ENCODE assay signal across 16 cellular contexts in genomic region chr21:21664871-21665270, GRCh38.
A peak's percentile ranks its signal among the peaks of the same experiment; 100 is the strongest.
DNase-seq lines count a peak whose midpoint lies in the region; ATAC-seq, FAIRE-seq and TF ChIP-seq lines count a peak whose summit lies in the region.
"Had no signal": no experiment of that assay in that cellular context is flagged by ENCODE, and none has a peak within 500 bp of the region (broad histone marks: within the 10 kb centered on the region; RNA-seq: fewer than 3 reads in every experiment).

No MANE protein-coding gene starts in this region.

- H2BK20ac ChIP-seq in IMR-90 (ENCODE audit: low read depth, low read length): no peak overlapping the region

- peak; percentile 4 for FAIRE-seq in endometrium (lab: Jason Lieb, UNC)
- FAIRE-seq: GM12878 had no signal

- no peaks in the 10 kb centered on the region for H3K4me1 ChIP-seq in IMR-90 (ENCODE audit: control insufficient read depth, insufficient read depth, low read length)
- no peaks in the 10 kb centered on the region for H3K4me1 ChIP-seq in trophoblast cell (ENCODE audit: control insufficient read depth in 1 of 2, insufficient read depth in 2 of 2, low read length in 2 of 2)
- H3K4me1 ChIP-seq: HAP-1 had no signal

- no peak overlapping the region for H4K5ac ChIP-seq in IMR-90 (ENCODE audit: low read depth, low read length)

- H2AK5ac ChIP-seq in IMR-90 (ENCODE audit: low read depth, low read length) (no peak overlapping the region), trophoblast cell (ENCODE audit: low read length) (no peak overlapping the region)

- intact Hi-C loops in IMR-90 (cut with micrococcal nuclease): no loop called here

- H3K27ac ChIP-seq in IMR-90 (ENCODE audit: insufficient read depth, low read length) (no peak overlapping the region), trophoblast cell (ENCODE audit: low read depth, low read length) (no peak overlapping the region)

- TF ChIP-seq POLR2A in IMR-90 (IDR thresholded peaks at IDR 0.05; ENCODE audit: low read depth, low read length): no peak

- H3K23ac ChIP-seq in IMR-90 (ENCODE audit: low read depth, low read length): no peak overlapping the region
- H3K23ac ChIP-seq in trophoblast cell (ENCODE audit: low read length): no peak overlapping the region

- H3K36me3 ChIP-seq in IMR-90 (ENCODE audit: control insufficient read depth, insufficient read depth, low read length) (no peaks in the 10 kb centered on the region), trophoblast cell (ENCODE audit: control insufficient read depth in 1 of 2, insufficient read depth in 2 of 2, low read length in 2 of 2) (no peaks in the 10 kb centered on the region)
- H3K36me3 ChIP-seq: HAP-1 had no signal

- in situ Hi-C loops in IMR-90 (cut with MboI; ENCODE audit: low sequenced_read_pairs): no loop called here
- in situ Hi-C loops in GM13976 (cut with MboI; ENCODE audit: low sequenced_read_pairs, unreplicated experiment): no loop called here

- H3K9me1 ChIP-seq in IMR-90 (ENCODE audit: insufficient read depth, low read length): no peaks in the 10 kb centered on the region

- DNase-seq in IMR-90 (peak; percentile 59), foreskin fibroblast (peak; percentile 5 to 9), skeletal muscle cell (ENCODE audit: low read depth) (peak; percentile 8), trophoblast cell (no peak), H4 (ENCODE audit: low spot score) (no peak), GM13976 (ENCODE audit: low spot score) (no peak)
- no peak for DNase-seq in activated CD4-positive, CD25-positive, alpha-beta regulatory T cell treated with anti-CD3 and anti-CD28 coated beads, Interleukin-2, amount 50 U/mL, for 72 hours
- DNase-seq: ACHN; C1 segment of cervical spinal cord; Calu3; CD4-positive, alpha-beta T cell; DMS 273 treated with DMSO at 0.1 percent for 48 hours; GOT3 had no signal

- H4K20me1 ChIP-seq in IMR-90 (ENCODE audit: insufficient read depth, low read length): no peaks in the 10 kb centered on the region

- no TSS peak for BruUV-seq in IMR-90 (replicated peaks; lab: Mats Ljungman, UMichigan)

- CTCF ChIA-PET in IMR-90 (lab: Yijun Ruan, JAX): no interaction called here

- WGBS in IMR-90 (ENCODE audit: extremely low coverage in 2 of 2, insufficient read length in 1 of 2), 2 experiments: no CpG with 5 or more reads among the region's 5 CpGs
- WGBS in trophoblast cell (ENCODE audit: extremely low coverage, insufficient coverage, insufficient read length): no CpG with 5 or more reads among the region's 5 CpGs

- no peak overlapping the region for H3K56ac ChIP-seq in IMR-90 (ENCODE audit: extremely low read depth, insufficient read depth, low read length)

- H3K9ac ChIP-seq in IMR-90 (ENCODE audit: low read depth, low read length) (no peak overlapping the region), trophoblast cell (ENCODE audit: low read length) (no peak overlapping the region)

- no peaks in the 10 kb centered on the region for H3K27me3 ChIP-seq in IMR-90 (ENCODE audit: control insufficient read depth, insufficient read depth, low read length)
- no peaks in the 10 kb centered on the region for H3K27me3 ChIP-seq in trophoblast cell (ENCODE audit: insufficient read depth, low read length)

- no peaks in the 10 kb centered on the region for H3K79me2 ChIP-seq in trophoblast cell (ENCODE audit: control insufficient read depth, insufficient read depth, low read length, poor library complexity)

- TF ChIP-seq CTCF in IMR-90 (conservative IDR thresholded peaks at IDR 0.05; ENCODE audit: low read depth, low read length) (no peak), foreskin fibroblast (IDR thresholded peaks at IDR 0.05; ENCODE audit: low read depth, low read length) (no peak), GM13976 (IDR thresholded peaks at IDR 0.05; ENCODE audit: borderline replicate concordance, control extremely low read depth, extremely low read depth, insufficient read depth, missing control alignments) (no peak)

- no peak for TF ChIP-seq RAD21 in IMR-90 (IDR thresholded peaks at IDR 0.05; ENCODE audit: low read length)

- no peak overlapping the region for H4K91ac ChIP-seq in IMR-90 (ENCODE audit: insufficient read depth, low read depth, low read length)
- no peak overlapping the region for H4K91ac ChIP-seq in trophoblast cell (ENCODE audit: low read depth, low read length)

- H2BK5ac ChIP-seq in IMR-90 (ENCODE audit: low read depth, low read length, poor library complexity, severe bottlenecking) (no peak overlapping the region), trophoblast cell (ENCODE audit: low read depth, low read length, poor library complexity) (no peak overlapping the region)

- H3K18ac ChIP-seq in IMR-90 (ENCODE audit: low read depth, low read length) (no peak overlapping the region), trophoblast cell (ENCODE audit: low read length) (no peak overlapping the region)

- POLR2A ChIA-PET in IMR-90 (lab: Charles Lee; ENCODE audit: unreplicated experiment): no interaction called here

- H2BK120ac ChIP-seq in IMR-90 (ENCODE audit: low read depth, low read length) (no peak overlapping the region), trophoblast cell (ENCODE audit: insufficient read depth, low read length, poor library complexity) (no peak overlapping the region)

- H3K4me2 ChIP-seq in IMR-90 (ENCODE audit: low read depth, low read length) (no peak overlapping the region), trophoblast cell (ENCODE audit: low read length) (no peak overlapping the region)

- dilution Hi-C loops in IMR-90 (cut with HindIII; ENCODE audit: low sequenced_read_pairs, unreplicated experiment): no loop called here

- no peaks in the 10 kb centered on the region for H3K9me3 ChIP-seq in IMR-90 (ENCODE audit: control insufficient read depth, insufficient read depth, low read length)
- H3K9me3 ChIP-seq in trophoblast cell (ENCODE audit: insufficient read depth, low read depth, low read length): no peaks in the 10 kb centered on the region
- H3K9me3 ChIP-seq: HAP-1 had no signal

- no peak overlapping the region for H2BK12ac ChIP-seq in trophoblast cell (ENCODE audit: low read length)

- H4K8ac ChIP-seq in IMR-90 (ENCODE audit: low read depth in 2 of 2, low read length in 2 of 2) (no peak overlapping the region), trophoblast cell (ENCODE audit: low read depth, low read length) (no peak overlapping the region)

- H2BK15ac ChIP-seq in IMR-90 (ENCODE audit: low read depth, low read length): no peak overlapping the region

- no peak overlapping the region for H3K14ac ChIP-seq in IMR-90 (replicated peaks; ENCODE audit: low read depth, low read length)
- H3K14ac ChIP-seq in trophoblast cell (ENCODE audit: low read length): no peak overlapping the region

- H4K12ac ChIP-seq in trophoblast cell (ENCODE audit: low read depth, low read length): no peak overlapping the region

- no peak overlapping the region for H2AFZ ChIP-seq in IMR-90 (replicated peaks; ENCODE audit: low read length, poor library complexity)
- no peak overlapping the region for H2AFZ ChIP-seq in trophoblast cell (ENCODE audit: insufficient read depth, low read length, poor library complexity)

- ATAC-seq in IMR-90 (ENCODE audit: low read depth): no peak
- ATAC-seq: GM12878 had no signal

- H3K4ac ChIP-seq in IMR-90 (ENCODE audit: low read depth, low read length) (no peak overlapping the region), trophoblast cell (ENCODE audit: low read depth, low read length) (no peak overlapping the region)

- no peak overlapping the region for H2AK9ac ChIP-seq in IMR-90 (replicated peaks; ENCODE audit: low read depth, low read length, poor library complexity)

- H3K79me1 ChIP-seq in IMR-90 (ENCODE audit: low read depth in 1 of 2, low read length in 2 of 2) (no peaks in the 10 kb centered on the region), trophoblast cell (ENCODE audit: low read length) (no peaks in the 10 kb centered on the region)

- H3K4me3 ChIP-seq in IMR-90 (ENCODE audit: insufficient read depth, low read depth, low read length) (no peak overlapping the region), foreskin fibroblast (ENCODE audit: low read depth in 1 of 2, low read length in 2 of 2) (no peak overlapping the region), skeletal muscle cell (ENCODE audit: low read depth, low read length) (no peak overlapping the region), trophoblast cell (ENCODE audit: low read depth, low read length) (no peak overlapping the region)
- H3K4me3 ChIP-seq: GM12878, HAP-1 had no signal

TF ChIP-seq in IMR-90, 13 proteins besides CTCF, POLR2A, EP300 and RAD21:
- no peak for TF ChIP-seq RCOR1 (IDR thresholded peaks at IDR 0.05; ENCODE audit: insufficient replicate concordance, low read length)
- TF ChIP-seq, protein P1, sequence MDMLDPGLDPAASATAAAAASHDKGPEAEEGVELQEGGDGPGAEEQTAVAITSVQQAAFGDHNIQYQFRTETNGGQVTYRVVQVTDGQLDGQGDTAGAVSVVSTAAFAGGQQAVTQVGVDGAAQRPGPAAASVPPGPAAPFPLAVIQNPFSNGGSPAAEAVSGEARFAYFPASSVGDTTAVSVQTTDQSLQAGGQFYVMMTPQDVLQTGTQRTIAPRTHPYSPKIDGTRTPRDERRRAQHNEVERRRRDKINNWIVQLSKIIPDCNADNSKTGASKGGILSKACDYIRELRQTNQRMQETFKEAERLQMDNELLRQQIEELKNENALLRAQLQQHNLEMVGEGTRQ (IDR thresholded peaks at IDR 0.05; ENCODE audit: low read depth, low read length): no peak
- TF ChIP-seq MAFK (IDR thresholded peaks at IDR 0.05; ENCODE audit: low read depth, low read length): no peak
- TF ChIP-seq, protein P2, sequence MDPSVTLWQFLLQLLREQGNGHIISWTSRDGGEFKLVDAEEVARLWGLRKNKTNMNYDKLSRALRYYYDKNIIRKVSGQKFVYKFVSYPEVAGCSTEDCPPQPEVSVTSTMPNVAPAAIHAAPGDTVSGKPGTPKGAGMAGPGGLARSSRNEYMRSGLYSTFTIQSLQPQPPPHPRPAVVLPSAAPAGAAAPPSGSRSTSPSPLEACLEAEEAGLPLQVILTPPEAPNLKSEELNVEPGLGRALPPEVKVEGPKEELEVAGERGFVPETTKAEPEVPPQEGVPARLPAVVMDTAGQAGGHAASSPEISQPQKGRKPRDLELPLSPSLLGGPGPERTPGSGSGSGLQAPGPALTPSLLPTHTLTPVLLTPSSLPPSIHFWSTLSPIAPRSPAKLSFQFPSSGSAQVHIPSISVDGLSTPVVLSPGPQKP (IDR thresholded peaks at IDR 0.05; ENCODE audit: borderline replicate concordance, low read depth, low read length): no peak
- TF ChIP-seq NFE2L2 (IDR thresholded peaks at IDR 0.05; ENCODE audit: low read depth, low read length): no peak
- TF ChIP-seq SMC3 (IDR thresholded peaks at IDR 0.05; ENCODE audit: low read depth, low read length): no peak
- TF ChIP-seq MAZ (IDR thresholded peaks at IDR 0.05; ENCODE audit: borderline replicate concordance, low read depth, low read length): no peak
- no peak for TF ChIP-seq CHD1 (IDR thresholded peaks at IDR 0.05; ENCODE audit: low read depth, low read length)
- TF ChIP-seq RFX5 (IDR thresholded peaks at IDR 0.05; ENCODE audit: low read depth, low read length): no peak
- TF ChIP-seq BHLHE40 (IDR thresholded peaks at IDR 0.05; ENCODE audit: low read depth, low read length): no peak
- TF ChIP-seq CEBPB (IDR thresholded peaks at IDR 0.05; ENCODE audit: low read depth, low read length): no peak
- TF ChIP-seq FOS (IDR thresholded peaks at IDR 0.05; ENCODE audit: low read depth, low read length): no peak
- no peak for TF ChIP-seq MXI1 (IDR thresholded peaks at IDR 0.05; ENCODE audit: borderline replicate concordance, low read depth, low read length)

Comparison
In these comparisons a context has a peak if more than half of its experiments do, and no peak if none do; other contexts are left out.
1. DNase-seq: peak in IMR-90 (single experiment), foreskin fibroblast (2 of 2) and skeletal muscle cell (single experiment); none in activated CD4-positive, CD25-positive, alpha-beta regulatory T cell treated with anti-CD3 and anti-CD28 coated beads, Interleukin-2, amount 50 U/mL, for 72 hours (single experiment), trophoblast cell (0 of 2), H4 (single experiment) and GM13976 (single experiment).